8 cellular contexts compared by ENCODE assay signal in genomic region chr12:9648701-9649531, GRCh38. TPM values are rescaled to one million over a fixed set of nuclear protein-coding genes. Genes with fewer than 3 reads are reported as not detected.
DNase-seq lines count a peak whose midpoint lies in the region; ATAC-seq and TF ChIP-seq lines count a peak whose summit lies in the region.

No MANE protein-coding gene starts in this region.

- intact Hi-C loops in posterior vena cava (cut with DNase I) = no loop called here

- H3K4me3 ChIP-seq in H7 (ENCODE audit: insufficient read depth, low read depth, low read length) = peak overlapping the region; percentile 69
- H3K4me3 ChIP-seq in Peyer's patch = peak overlapping the region; percentile 51 to 65 (median 59)
- H3K4me3 ChIP-seq in neuron (ENCODE audit: low read length) = peak overlapping the region; percentile 83

- peaks cover 0 to 6% (median 3%) of the 10 kb centered on the region in 4 donors for H3K4me1 ChIP-seq in Peyer's patch
- H3K4me1 ChIP-seq in neuron (ENCODE audit: insufficient read depth, low read length) = peaks cover 21% of the 10 kb centered on the region

- H3K9me3 ChIP-seq in Peyer's patch (peaks cover 0 to 5% (median 0%) of the 10 kb centered on the region in 4 donors), neuron (ENCODE audit: low read length) (no peaks in the 10 kb centered on the region)

- no peak for DNase-seq in H7
- DNase-seq in Peyer's patch = no peak
- no peak for DNase-seq in epithelial cell of prostate (ENCODE audit: low read depth, low spot score)
- DNase-seq in NCI-H2029 treated with DMSO at 0.1 percent for 48 hours (lab: John Stamatoyannopoulos, UW) = no peak
- no peak for DNase-seq in posterior vena cava (ENCODE audit: low spot score)
- DNase-seq in SKM-1 (lab: John Stamatoyannopoulos, UW; ENCODE audit: unreplicated experiment) = no peak

- H3K36me3 ChIP-seq in H7 (replicated peaks; ENCODE audit: control insufficient read depth, insufficient read depth, low read length) (no peaks in the 10 kb centered on the region), Peyer's patch (no peaks in the 10 kb centered on the region), neuron (ENCODE audit: insufficient read depth, low read length) (peaks cover 6% of the 10 kb centered on the region)

- H3K27me3 ChIP-seq in H7 (ENCODE audit: control insufficient read depth, insufficient read depth, low read length) = no peaks in the 10 kb centered on the region
- no peaks in the 10 kb centered on the region for H3K27me3 ChIP-seq in Peyer's patch
- H3K27me3 ChIP-seq in neuron (ENCODE audit: insufficient read depth, low read length) = no peaks in the 10 kb centered on the region

- no peak for TF ChIP-seq POLR2A in Peyer's patch (IDR thresholded peaks at IDR 0.05)

- peak overlapping the region; percentile 72 to 91 (median 86) for H3K27ac ChIP-seq in Peyer's patch
- peak overlapping the region; percentile 91 for H3K27ac ChIP-seq in epithelial cell of prostate

- TF ChIP-seq CTCF in Peyer's patch (IDR thresholded peaks at IDR 0.05) = no peak

- ATAC-seq in HG03135 (IDR thresholded peaks at IDR 0.05; ENCODE audit: unreplicated experiment) = no peak

- peak overlapping the region; percentile 91 for H2AFZ ChIP-seq in neuron (ENCODE audit: low read depth, low read length)

RNA-seq across cellular contexts. Expression of gene CLEC2D, which starts 20.6 kb away (rescaled TPM):
- total RNA-seq in H7 (2014; rRNA removed; shearing (Covaris generic)) = 1.8 and 4.7 TPM in 2 replicates
- 100 to 1,000 TPM in 1 of 4 donors, 10 to 100 TPM in 1, 1 to 10 TPM in 2; 6.4 to 140 (median 12.1) TPM for total RNA-seq in Peyer's patch
- 10 to 100 TPM in 1 of 2 donors, 1 to 10 TPM in 1; 7.8 to 12.6 TPM for total RNA-seq in posterior vena cava

RNA-seq across cellular contexts. Expression of gene KLRB1, which starts 41.2 kb away (rescaled TPM):
- not detected in 2 replicates for total RNA-seq in H7 (2014; rRNA removed; shearing (Covaris generic))
- total RNA-seq in Peyer's patch (1 to 10 TPM in 3 of 4 donors, not detected in 1; 1.1 to 6.3 (median 3.9) TPM), posterior vena cava (1 to 10 TPM in 1 of 2 donors, under 1 TPM in 1; 0.67 to 1.0 TPM)
